11 cellular contexts compared by ENCODE assay signal in the genomic region with DNA sequence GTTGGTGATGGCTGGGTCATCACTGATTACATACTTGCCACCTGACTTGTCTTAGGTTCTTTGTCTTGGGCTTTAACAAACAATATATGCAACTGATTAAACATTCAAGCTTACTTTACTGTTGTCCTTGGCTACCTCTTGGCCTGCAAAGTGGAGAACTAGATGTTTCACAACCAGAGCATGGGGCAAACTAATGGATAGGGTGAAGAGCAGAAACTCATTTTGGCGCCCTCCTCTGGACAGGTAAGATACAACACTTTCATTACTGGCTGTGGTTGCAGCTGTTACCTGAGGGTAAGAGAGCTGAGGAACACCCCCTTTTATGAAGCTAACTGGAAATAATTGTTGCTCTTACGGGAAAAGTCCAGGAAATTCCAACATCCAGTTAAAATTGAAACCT.
DNase-seq lines count a peak whose midpoint lies in the region; ATAC-seq, FAIRE-seq and TF ChIP-seq lines count a peak whose summit lies in the region.
"Had no signal": no experiment of that assay in that cellular context is flagged by ENCODE, and none has a peak within 500 bp of the region (broad histone marks: within the 10 kb centered on the region; RNA-seq: fewer than 3 reads in every experiment).

No MANE protein-coding gene starts in this region.

- dilution Hi-C loops in endothelial cell of umbilical vein (cut with MboI; ENCODE audit: extremely low pct_ligation_motif_present, low sequenced_read_pairs), result no loop called here

- no peaks in the 10 kb centered on the region for H3K9me2 ChIP-seq in MM.1S (replicated peaks; ENCODE audit: insufficient read depth, low read length)

- no peaks in the 10 kb centered on the region for H4K20me1 ChIP-seq in MM.1S (ENCODE audit: insufficient read depth, low read length)
- H4K20me1 ChIP-seq in endothelial cell of umbilical vein (replicated peaks; ENCODE audit: control insufficient read depth, extremely low read depth, insufficient read depth, low read length), result no peaks in the 10 kb centered on the region

- no peaks in the 10 kb centered on the region for H3K36me3 ChIP-seq in MM.1S (replicated peaks; ENCODE audit: insufficient read depth, low read length)
- no peaks in the 10 kb centered on the region for H3K36me3 ChIP-seq in endothelial cell of umbilical vein (ENCODE audit: control insufficient read depth in 2 of 2, extremely low read depth in 1 of 2, insufficient read depth in 2 of 2, low read length in 2 of 2)
- H3K36me3 ChIP-seq in trophoblast cell (ENCODE audit: control insufficient read depth in 1 of 2, insufficient read depth in 2 of 2, low read length in 2 of 2), result no peaks in the 10 kb centered on the region
- H3K36me3 ChIP-seq: uterus had no signal

- no peaks in the 10 kb centered on the region for H3K9me1 ChIP-seq in endothelial cell of umbilical vein (replicated peaks; ENCODE audit: control insufficient read depth, extremely low read depth, insufficient read depth, low read length)

- no peak for ATAC-seq in HG03378 (IDR thresholded peaks at IDR 0.05; ENCODE audit: unreplicated experiment)

- no peaks in the 10 kb centered on the region for H3K79me1 ChIP-seq in trophoblast cell (ENCODE audit: low read length)

- H3K4me2 ChIP-seq in MM.1S (ENCODE audit: low read depth, low read length) (no peak overlapping the region), endothelial cell of umbilical vein (ENCODE audit: insufficient read depth, low read length) (no peak overlapping the region), trophoblast cell (ENCODE audit: low read length) (no peak overlapping the region)

- H3K4me3 ChIP-seq in MM.1S (ENCODE audit: low read length), result no peak overlapping the region
- H3K4me3 ChIP-seq in endothelial cell of umbilical vein (replicated peaks in 1 of 3; ENCODE audit: insufficient read depth in 1 of 3, low read depth in 1 of 3, low read length in 3 of 3), result no peak overlapping the region
- H3K4me3 ChIP-seq in trophoblast cell (ENCODE audit: low read depth, low read length), result no peak overlapping the region
- H3K4me3 ChIP-seq: uterus had no signal

- H3K27me3 ChIP-seq in MM.1S (replicated peaks; ENCODE audit: insufficient read depth, low read length), result no peaks in the 10 kb centered on the region
- no peaks in the 10 kb centered on the region for H3K27me3 ChIP-seq in endothelial cell of umbilical vein (ENCODE audit: control insufficient read depth in 2 of 2, insufficient read depth in 2 of 2, low read length in 2 of 2)
- no peaks in the 10 kb centered on the region for H3K27me3 ChIP-seq in trophoblast cell (ENCODE audit: insufficient read depth, low read length)
- H3K27me3 ChIP-seq: uterus had no signal

- POLR2A ChIA-PET in endothelial cell of umbilical vein (lab: Charles Lee), result no interaction called here

- H2AK5ac ChIP-seq in trophoblast cell (ENCODE audit: low read length), result no peak overlapping the region

- H3K4me1 ChIP-seq in MM.1S (ENCODE audit: low read length) (no peaks in the 10 kb centered on the region), endothelial cell of umbilical vein (ENCODE audit: control insufficient read depth, extremely low read depth, insufficient read depth, low read length) (no peaks in the 10 kb centered on the region), trophoblast cell (ENCODE audit: control insufficient read depth in 1 of 2, insufficient read depth in 2 of 2, low read length in 2 of 2) (no peaks in the 10 kb centered on the region)
- H3K4me1 ChIP-seq: uterus had no signal

- H3K9me3 ChIP-seq in MM.1S (replicated peaks; ENCODE audit: insufficient read depth, low read length), result no peaks in the 10 kb centered on the region
- no peaks in the 10 kb centered on the region for H3K9me3 ChIP-seq in endothelial cell of umbilical vein (replicated peaks; ENCODE audit: control insufficient read depth, insufficient read depth, low read length)
- no peaks in the 10 kb centered on the region for H3K9me3 ChIP-seq in trophoblast cell (ENCODE audit: insufficient read depth, low read depth, low read length)
- H3K9me3 ChIP-seq: uterus had no signal

- H3K23ac ChIP-seq in trophoblast cell (ENCODE audit: low read length), result no peak overlapping the region

- H2AFZ ChIP-seq in MM.1S (ENCODE audit: low read length) (no peak overlapping the region), endothelial cell of umbilical vein (ENCODE audit: low read depth, low read length) (no peak overlapping the region), trophoblast cell (ENCODE audit: insufficient read depth, low read length, poor library complexity) (no peak overlapping the region)

- no CpG with 5 or more reads among the region's 2 CpGs for WGBS in trophoblast cell (ENCODE audit: extremely low coverage, insufficient coverage, insufficient read length)

- intact Hi-C loops in endothelial cell of umbilical vein (cut with micrococcal nuclease), result no loop called here

- CTCF ChIA-PET in endothelial cell of umbilical vein (lab: Charles Lee), result no interaction called here

- H4K8ac ChIP-seq in trophoblast cell (ENCODE audit: low read depth, low read length), result no peak overlapping the region

- no peak overlapping the region for H2BK12ac ChIP-seq in trophoblast cell (ENCODE audit: low read length)

- H3K79me2 ChIP-seq in MM.1S (ENCODE audit: low read length) (no peaks in the 10 kb centered on the region), endothelial cell of umbilical vein (ENCODE audit: control insufficient read depth, insufficient read depth, low read length) (no peaks in the 10 kb centered on the region), trophoblast cell (ENCODE audit: control insufficient read depth, insufficient read depth, low read length, poor library complexity) (no peaks in the 10 kb centered on the region)

- H3K4ac ChIP-seq in trophoblast cell (ENCODE audit: low read depth, low read length), result no peak overlapping the region

- H2BK5ac ChIP-seq in trophoblast cell (ENCODE audit: low read depth, low read length, poor library complexity), result no peak overlapping the region

- H2BK120ac ChIP-seq in trophoblast cell (ENCODE audit: insufficient read depth, low read length, poor library complexity), result no peak overlapping the region

- no peaks in the 10 kb centered on the region for H3F3A ChIP-seq in MM.1S (ENCODE audit: insufficient read depth, low read length)

- TF ChIP-seq CTCF in MM.1S (IDR thresholded peaks at IDR 0.05; ENCODE audit: low read length) (peak; percentile 57), endothelial cell of umbilical vein (IDR thresholded peaks at IDR 0.05; ENCODE audit: extremely low read depth in 1 of 2, insufficient read depth in 1 of 2, low read depth in 1 of 2, low read length in 2 of 2) (peak; percentile 13 to 20)

- H3K9ac ChIP-seq in MM.1S (ENCODE audit: low read length), result no peak overlapping the region
- H3K9ac ChIP-seq in endothelial cell of umbilical vein (replicated peaks; ENCODE audit: extremely low read depth, insufficient read depth, low read length), result no peak overlapping the region
- H3K9ac ChIP-seq in trophoblast cell (ENCODE audit: low read length), result no peak overlapping the region

- TF ChIP-seq POLR2A in endothelial cell of umbilical vein (IDR thresholded peaks at IDR 0.05; ENCODE audit: low read depth, low read length), result no peak

- no TSS peak for BruUV-seq in endothelial cell of umbilical vein (replicated peaks; lab: Mats Ljungman, UMichigan)

- H4K91ac ChIP-seq in trophoblast cell (ENCODE audit: low read depth, low read length), result no peak overlapping the region

- no peak for FAIRE-seq in endothelial cell of umbilical vein (lab: Jason Lieb, UNC)

- DNase-seq in NCI-H2171 treated with DMSO at 0.1 percent for 48 hours (lab: John Stamatoyannopoulos, UW) (peak; percentile 31), NCI-H2171 (lab: John Stamatoyannopoulos, UW) (no peak), MM.1S (peak; percentile 33), endothelial cell of umbilical vein (ENCODE audit: low read depth, low spot score) (no peak), trophoblast cell (peak; percentile 15 to 51), COLO829 (ENCODE audit: low spot score) (no peak), hepatic stellate cell (ENCODE audit: low spot score) (no peak)
- DNase-seq: ACHN; activated CD4-positive, alpha-beta T cell treated with anti-CD3 and anti-CD28 coated beads, Interleukin-2, amount 50 U/mL, for 4 hours; uterus had no signal

- H3K14ac ChIP-seq in trophoblast cell (ENCODE audit: low read length), result no peak overlapping the region

- H4K12ac ChIP-seq in trophoblast cell (ENCODE audit: low read depth, low read length), result no peak overlapping the region

- no peak overlapping the region for H3K27ac ChIP-seq in MM.1S (ENCODE audit: low read length)
- H3K27ac ChIP-seq in endothelial cell of umbilical vein (ENCODE audit: insufficient read depth, low read depth, low read length), result no peak overlapping the region
- no peak overlapping the region for H3K27ac ChIP-seq in trophoblast cell (ENCODE audit: low read depth, low read length)
- H3K27ac ChIP-seq: uterus had no signal

- no peak overlapping the region for H3K18ac ChIP-seq in trophoblast cell (ENCODE audit: low read length)

TF ChIP-seq in endothelial cell of umbilical vein, 7 proteins besides CTCF, POLR2A, EP300 and RAD21:
- no peak for TF ChIP-seq POLR2AphosphoS5 (IDR thresholded peaks at IDR 0.05; ENCODE audit: insufficient read depth, low read depth, low read length)
- TF ChIP-seq JUN (IDR thresholded peaks at IDR 0.05; ENCODE audit: borderline replicate concordance, insufficient read depth, insufficient read length, low read depth), result no peak
- no peak for TF ChIP-seq GATA2 (IDR thresholded peaks at IDR 0.05; ENCODE audit: insufficient read depth, insufficient read length, low read depth, low read length)
- TF ChIP-seq MYC (IDR thresholded peaks at IDR 0.05; ENCODE audit: low read depth, low read length), result no peak
- TF ChIP-seq FOS (IDR thresholded peaks at IDR 0.05; ENCODE audit: borderline replicate concordance, insufficient read depth, low read length), result no peak
- TF ChIP-seq, protein P1, sequence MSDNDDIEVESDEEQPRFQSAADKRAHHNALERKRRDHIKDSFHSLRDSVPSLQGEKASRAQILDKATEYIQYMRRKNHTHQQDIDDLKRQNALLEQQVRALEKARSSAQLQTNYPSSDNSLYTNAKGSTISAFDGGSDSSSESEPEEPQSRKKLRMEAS (IDR thresholded peaks at IDR 0.05; ENCODE audit: insufficient read depth, insufficient read length), result no peak
- TF ChIP-seq EZH2 (IDR thresholded peaks at IDR 0.05; ENCODE audit: borderline replicate concordance, low read depth, low read length, severe bottlenecking), result no peak

Comparison
In these comparisons a context has a peak if more than half of its experiments do, and no peak if none do; other contexts are left out.
1. DNase-seq: peak in NCI-H2171 treated with DMSO at 0.1 percent for 48 hours (single experiment), MM.1S (single experiment) and trophoblast cell (2 of 2); none in NCI-H2171 (single experiment), endothelial cell of umbilical vein (single experiment), COLO829 (single experiment) and hepatic stellate cell (single experiment).